1 cellular context compared by ENCODE assay signal in the genomic region with DNA sequence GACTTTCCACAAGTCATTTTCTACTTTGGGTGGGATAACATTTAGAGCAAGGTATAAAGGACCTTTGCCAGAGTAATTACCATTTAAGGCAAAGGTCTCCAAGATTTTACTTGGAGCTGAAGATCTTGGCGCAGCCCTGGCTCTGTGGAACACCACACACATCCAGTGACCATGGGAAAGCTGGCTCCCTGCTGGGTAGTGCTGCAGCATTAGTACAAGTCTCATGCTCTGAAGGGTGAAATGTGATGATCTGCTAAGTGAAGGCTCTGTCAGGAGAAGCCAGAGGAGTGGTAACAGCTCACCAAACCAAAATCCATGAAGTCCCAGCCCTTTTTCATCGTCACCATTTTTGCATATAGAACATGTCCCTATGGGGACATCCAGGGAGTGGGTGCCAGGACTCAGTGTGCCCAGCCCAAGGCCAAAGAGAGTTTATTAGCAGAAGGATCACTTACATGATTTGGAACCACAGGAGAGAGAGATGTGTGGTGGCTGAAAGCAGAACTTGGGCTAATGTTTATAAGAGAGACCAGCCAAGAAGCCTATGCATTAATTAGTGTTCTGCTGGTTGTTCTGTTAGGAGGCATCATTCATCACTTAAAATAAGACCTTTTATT.
TF ChIP-seq lines count a peak whose summit lies in the region.

No MANE protein-coding gene starts in this region.

TF ChIP-seq in IMR-90, 13 proteins besides CTCF, POLR2A, EP300 and RAD21:
- TF ChIP-seq RFX5 (IDR thresholded peaks at IDR 0.05; ENCODE audit: low read depth, low read length) (no peak), MAZ (IDR thresholded peaks at IDR 0.05; ENCODE audit: borderline replicate concordance, low read depth, low read length) (no peak), SMC3 (IDR thresholded peaks at IDR 0.05; ENCODE audit: low read depth, low read length) (no peak), MAFK (IDR thresholded peaks at IDR 0.05; ENCODE audit: low read depth, low read length) (no peak), MXI1 (IDR thresholded peaks at IDR 0.05; ENCODE audit: borderline replicate concordance, low read depth, low read length) (no peak), RCOR1 (IDR thresholded peaks at IDR 0.05; ENCODE audit: insufficient replicate concordance, low read length) (no peak), FOS (IDR thresholded peaks at IDR 0.05; ENCODE audit: low read depth, low read length) (no peak), CEBPB (IDR thresholded peaks at IDR 0.05; ENCODE audit: low read depth, low read length) (no peak), BHLHE40 (IDR thresholded peaks at IDR 0.05; ENCODE audit: low read depth, low read length) (no peak)
- TF ChIP-seq, protein P1, sequence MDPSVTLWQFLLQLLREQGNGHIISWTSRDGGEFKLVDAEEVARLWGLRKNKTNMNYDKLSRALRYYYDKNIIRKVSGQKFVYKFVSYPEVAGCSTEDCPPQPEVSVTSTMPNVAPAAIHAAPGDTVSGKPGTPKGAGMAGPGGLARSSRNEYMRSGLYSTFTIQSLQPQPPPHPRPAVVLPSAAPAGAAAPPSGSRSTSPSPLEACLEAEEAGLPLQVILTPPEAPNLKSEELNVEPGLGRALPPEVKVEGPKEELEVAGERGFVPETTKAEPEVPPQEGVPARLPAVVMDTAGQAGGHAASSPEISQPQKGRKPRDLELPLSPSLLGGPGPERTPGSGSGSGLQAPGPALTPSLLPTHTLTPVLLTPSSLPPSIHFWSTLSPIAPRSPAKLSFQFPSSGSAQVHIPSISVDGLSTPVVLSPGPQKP (IDR thresholded peaks at IDR 0.05; ENCODE audit: borderline replicate concordance, low read depth, low read length): no peak
- TF ChIP-seq, protein P2, sequence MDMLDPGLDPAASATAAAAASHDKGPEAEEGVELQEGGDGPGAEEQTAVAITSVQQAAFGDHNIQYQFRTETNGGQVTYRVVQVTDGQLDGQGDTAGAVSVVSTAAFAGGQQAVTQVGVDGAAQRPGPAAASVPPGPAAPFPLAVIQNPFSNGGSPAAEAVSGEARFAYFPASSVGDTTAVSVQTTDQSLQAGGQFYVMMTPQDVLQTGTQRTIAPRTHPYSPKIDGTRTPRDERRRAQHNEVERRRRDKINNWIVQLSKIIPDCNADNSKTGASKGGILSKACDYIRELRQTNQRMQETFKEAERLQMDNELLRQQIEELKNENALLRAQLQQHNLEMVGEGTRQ (IDR thresholded peaks at IDR 0.05; ENCODE audit: low read depth, low read length): no peak
